Comparison of ENCODE assay signal across 1 cellular context in the genomic region with DNA sequence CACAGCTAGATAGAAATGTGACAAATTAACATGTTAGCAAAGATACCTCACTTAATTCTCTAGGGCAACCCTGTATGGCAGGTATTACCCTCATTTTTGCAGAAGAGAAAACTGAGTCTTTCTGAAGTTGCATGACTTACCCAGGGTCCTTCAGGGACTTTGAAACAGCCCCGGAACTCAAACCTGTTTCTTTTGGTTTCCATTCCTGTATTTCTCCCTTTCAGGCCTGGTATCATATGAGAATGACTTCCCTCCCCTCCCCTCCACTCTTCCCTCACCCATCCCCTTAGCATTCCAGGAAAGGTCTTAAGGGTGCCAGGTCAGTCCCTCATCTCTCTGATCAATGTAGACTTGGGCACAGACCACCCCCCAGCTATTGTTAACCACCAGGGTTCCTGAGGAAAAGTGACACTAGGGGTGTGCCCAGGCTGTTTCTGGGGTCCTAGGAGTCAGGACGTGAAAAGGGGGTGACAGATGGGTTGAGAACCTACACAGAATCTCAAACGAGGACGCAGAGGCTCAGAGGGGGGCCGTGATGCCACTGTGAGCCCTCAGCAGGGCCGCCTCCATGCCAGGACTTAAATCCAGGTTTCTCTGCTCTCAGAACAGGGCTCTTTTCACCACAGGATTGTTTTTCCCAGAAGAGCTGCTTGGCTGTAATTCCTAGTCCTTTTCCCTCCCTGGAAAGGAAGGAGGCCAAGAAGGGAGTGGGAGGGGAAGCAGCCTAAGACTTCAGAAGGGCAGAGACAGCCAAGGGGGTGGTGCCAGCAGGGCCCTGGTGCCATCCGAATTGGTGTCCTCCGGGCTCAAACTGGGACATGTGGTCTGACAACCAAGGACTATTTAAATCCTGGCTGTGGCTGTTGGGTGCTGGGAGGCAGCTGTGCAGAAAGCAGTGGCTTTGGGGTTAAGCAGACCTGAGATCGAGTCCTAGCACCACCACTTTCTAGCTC.
TF ChIP-seq lines count a peak whose summit lies in the region.

No MANE protein-coding gene starts in this region.

TF ChIP-seq in H1, 55 proteins besides CTCF, POLR2A, EP300 and RAD21:
- TF ChIP-seq, protein P1, sequence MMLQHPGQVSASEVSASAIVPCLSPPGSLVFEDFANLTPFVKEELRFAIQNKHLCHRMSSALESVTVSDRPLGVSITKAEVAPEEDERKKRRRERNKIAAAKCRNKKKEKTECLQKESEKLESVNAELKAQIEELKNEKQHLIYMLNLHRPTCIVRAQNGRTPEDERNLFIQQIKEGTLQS (IDR thresholded peaks at IDR 0.05; ENCODE audit: insufficient read depth, low read depth, low read length), result no peak
- no peak for TF ChIP-seq NRF1 (IDR thresholded peaks at IDR 0.05; ENCODE audit: low read depth, low read length)
- no peak for TF ChIP-seq YY1 (IDR thresholded peaks at IDR 0.05; ENCODE audit: low read depth, low read length)
- TF ChIP-seq CBX5 (IDR thresholded peaks at IDR 0.05; ENCODE audit: low read depth, low read length), result no peak
- no peak for TF ChIP-seq BACH1 (IDR thresholded peaks at IDR 0.05; ENCODE audit: low read length)
- no peak for TF ChIP-seq POU5F1 (IDR thresholded peaks at IDR 0.05; ENCODE audit: low read depth, low read length)
- no peak for TF ChIP-seq SIRT6 (IDR thresholded peaks at IDR 0.05; ENCODE audit: low read length)
- no peak for TF ChIP-seq USF2 (IDR thresholded peaks at IDR 0.05; ENCODE audit: low read length)
- TF ChIP-seq ZNF274 (IDR thresholded peaks at IDR 0.05; ENCODE audit: borderline replicate concordance, extremely low read depth, low read length), result no peak
- TF ChIP-seq SP1 (IDR thresholded peaks at IDR 0.05; ENCODE audit: low read depth, low read length), result no peak
- TF ChIP-seq JUND (IDR thresholded peaks at IDR 0.05; ENCODE audit: low read length), result no peak
- TF ChIP-seq, protein P2, sequence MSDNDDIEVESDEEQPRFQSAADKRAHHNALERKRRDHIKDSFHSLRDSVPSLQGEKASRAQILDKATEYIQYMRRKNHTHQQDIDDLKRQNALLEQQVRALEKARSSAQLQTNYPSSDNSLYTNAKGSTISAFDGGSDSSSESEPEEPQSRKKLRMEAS (IDR thresholded peaks at IDR 0.05), result no peak
- no peak for TF ChIP-seq SRF (IDR thresholded peaks at IDR 0.05; ENCODE audit: low read depth, low read length)
- TF ChIP-seq, protein P3, sequence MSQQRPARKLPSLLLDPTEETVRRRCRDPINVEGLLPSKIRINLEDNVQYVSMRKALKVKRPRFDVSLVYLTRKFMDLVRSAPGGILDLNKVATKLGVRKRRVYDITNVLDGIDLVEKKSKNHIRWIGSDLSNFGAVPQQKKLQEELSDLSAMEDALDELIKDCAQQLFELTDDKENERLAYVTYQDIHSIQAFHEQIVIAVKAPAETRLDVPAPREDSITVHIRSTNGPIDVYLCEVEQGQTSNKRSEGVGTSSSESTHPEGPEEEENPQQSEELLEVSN (IDR thresholded peaks at IDR 0.05), result no peak
- no peak for TF ChIP-seq SP2 (IDR thresholded peaks at IDR 0.05; ENCODE audit: low read length)
- TF ChIP-seq SUZ12 (IDR thresholded peaks at IDR 0.05; ENCODE audit: low read length), result no peak
- TF ChIP-seq TCF12 (IDR thresholded peaks at IDR 0.05; ENCODE audit: low read depth, low read length), result no peak
- TF ChIP-seq MAFK (IDR thresholded peaks at IDR 0.05; ENCODE audit: low read depth, low read length), result no peak
- no peak for TF ChIP-seq TEAD4 (IDR thresholded peaks at IDR 0.05; ENCODE audit: low read depth, low read length)
- TF ChIP-seq TAF1 (IDR thresholded peaks at IDR 0.05; ENCODE audit: low read depth, low read length), result no peak
